In the genomic region with DNA sequence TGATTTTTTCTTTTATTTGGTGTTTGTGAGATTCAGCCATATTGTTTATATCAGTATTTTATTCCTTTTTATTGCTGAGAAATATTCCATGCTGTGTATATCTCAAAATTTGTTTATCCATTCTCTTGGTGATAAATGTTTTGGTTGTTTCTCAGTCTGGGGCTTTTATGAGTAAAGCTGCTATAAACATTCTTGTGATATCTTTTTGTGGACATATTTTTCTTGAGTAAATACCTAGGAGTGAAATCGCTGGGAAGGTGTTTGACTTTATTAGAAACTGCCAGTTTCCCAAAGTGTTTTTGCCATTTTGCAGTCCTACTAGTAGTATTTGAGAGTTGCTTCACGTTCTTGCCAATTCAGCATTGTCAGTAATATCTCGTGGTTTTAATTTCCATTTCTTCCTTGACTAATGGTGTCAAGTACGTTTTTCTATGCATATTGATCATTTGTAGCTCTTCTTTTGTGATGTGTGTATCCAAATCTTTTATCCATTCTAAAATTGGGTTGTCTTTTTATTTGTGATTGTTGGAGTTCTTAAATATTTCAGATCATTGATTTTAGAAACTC, we compare ENCODE assay signal across 32 cellular contexts.
"Had no signal": no experiment of that assay in that cellular context is flagged by ENCODE, and none has a peak within 500 bp of the region (broad histone marks: within the 10 kb centered on the region; RNA-seq: fewer than 3 reads in every experiment).

No MANE protein-coding gene starts in this region.

- H3K9ac ChIP-seq: SK-N-SH had no signal

- H3K27ac ChIP-seq: body of pancreas, breast epithelium, SJCRH30 had no signal

- H3K27me3 Mint-ChIP-seq: activated CD4-positive, alpha-beta memory T cell treated with anti-CD3 and anti-CD28 coated beads for 36 hours; activated naive CD4-positive, alpha-beta T cell treated with anti-CD3 and anti-CD28 coated beads, Interleukin-2, amount 50 U/mL, for 24 hours; activated naive CD8-positive, alpha-beta T cell treated with anti-CD3 and anti-CD28 coated beads, Interleukin-2, amount 10 ng/mL, durations not matched to agents 7 days and 5 days had no signal

- H3K9me3 ChIP-seq: body of pancreas, breast epithelium, SK-N-SH had no signal

- H3K9me3 Mint-ChIP-seq: activated naive CD4-positive, alpha-beta T cell treated with anti-CD3 and anti-CD28 coated beads, Interleukin-2, amount 50 U/mL, for 24 hours had no signal

- H3K4me1 ChIP-seq: body of pancreas, breast epithelium, SJCRH30 had no signal

- FAIRE-seq: astrocyte, TTC549 had no signal

- H3K4me3 ChIP-seq: body of pancreas, breast epithelium, MG63, SJCRH30 had no signal

- H3K4me3 Mint-ChIP-seq: activated CD4-positive, alpha-beta memory T cell treated with anti-CD3 and anti-CD28 coated beads for 36 hours; activated naive CD4-positive, alpha-beta T cell treated with anti-CD3 and anti-CD28 coated beads, Interleukin-2, amount 50 U/mL, for 24 hours; activated naive CD8-positive, alpha-beta T cell treated with anti-CD3 and anti-CD28 coated beads, Interleukin-2, amount 10 ng/mL, durations not matched to agents 7 days and 5 days; T-helper 1 cell treated with Interleukin-12 subunit alpha and Interleukin-12 subunit beta and Interleukin-4 antibody, amounts not matched to agents 30 μg/mL and 1 μg/mL, for 36 hours; T-helper 2 cell treated with Interferon-gamma antibody and Interleukin-4, amounts not matched to agents 5 μg/mL and 100 μg/mL, for 36 hours had no signal

- ATAC-seq: body of pancreas, Panc1 had no signal

- H3K4me1 Mint-ChIP-seq: activated naive CD4-positive, alpha-beta T cell treated with anti-CD3 and anti-CD28 coated beads, Interleukin-2, amount 50 U/mL, for 24 hours; activated naive CD8-positive, alpha-beta T cell treated with anti-CD3 and anti-CD28 coated beads, Interleukin-2, amount 10 ng/mL, durations not matched to agents 7 days and 5 days had no signal

- H3K36me3 ChIP-seq: breast epithelium had no signal

- H3K27ac Mint-ChIP-seq: activated CD4-positive, alpha-beta memory T cell treated with anti-CD3 and anti-CD28 coated beads for 36 hours; activated naive CD4-positive, alpha-beta T cell treated with anti-CD3 and anti-CD28 coated beads, Interleukin-2, amount 50 U/mL, for 24 hours; activated naive CD8-positive, alpha-beta T cell treated with anti-CD3 and anti-CD28 coated beads, Interleukin-2, amount 10 ng/mL, durations not matched to agents 7 days and 5 days; activated T-helper 2 cell treated with anti-CD3 and anti-CD28 coated beads, Interferon-gamma antibody, Interleukin-2, Interleukin-4, amounts not matched to agents 10 μg/mL and 5 μg/mL and 100 μg/mL, durations not matched to agents 14 hours and 24 hours and 36 hours; T-helper 1 cell treated with Interleukin-12 subunit alpha and Interleukin-12 subunit beta and Interleukin-4 antibody, amounts not matched to agents 30 μg/mL and 1 μg/mL, for 36 hours; T-helper 2 cell treated with Interferon-gamma antibody and Interleukin-4, amounts not matched to agents 5 μg/mL and 100 μg/mL, for 36 hours had no signal

- DNase-seq: activated CD4-positive, alpha-beta memory T cell treated with anti-CD3 and anti-CD28 coated beads for 36 hours; activated CD4-positive, alpha-beta T cell treated with anti-CD3 and anti-CD28 coated beads for 4 hours; activated CD4-positive, alpha-beta T cell treated with anti-CD3 and anti-CD28 coated beads, Interleukin-2, amount 50 U/mL, for 1 hour; activated CD4-positive, CD25-positive, alpha-beta regulatory T cell treated with anti-CD3 and anti-CD28 coated beads, Interleukin-2, amount 50 U/mL, for 72 hours; activated CD8-positive, alpha-beta memory T cell treated with anti-CD3 and anti-CD28 coated beads, Interleukin-2, amount 50 U/mL, for 4 hours; activated gamma-delta T cell; activated naive CD4-positive, alpha-beta T cell treated with Interleukin-2 at 50 U/mL for 16 hours; activated naive CD8-positive, alpha-beta T cell treated with anti-CD3 and anti-CD28 coated beads, Interleukin-2, amount 10 ng/mL, durations not matched to agents 7 days and 5 days; activated T-cell treated with anti-CD3 and anti-CD28 coated beads for 4 hours; activated T-cell treated with anti-CD3 and anti-CD28 coated beads, Interleukin-2, amount 50 U/mL, for 48 hours; body of pancreas; Kasumi-1; KG1; MG63; NCI-H1048; NCI-H1105 treated with DMSO at 0.1 percent for 48 hours; NCI-H1436; NCI-H1694; NCI-H2029; NCI-H345; NCI-H524 treated with DMSO at 0.1 percent for 48 hours; SHP77; SJCRH30; SK-N-SH had no signal
